Comparison of ENCODE assay signal across 1 cellular context in the genomic region with DNA sequence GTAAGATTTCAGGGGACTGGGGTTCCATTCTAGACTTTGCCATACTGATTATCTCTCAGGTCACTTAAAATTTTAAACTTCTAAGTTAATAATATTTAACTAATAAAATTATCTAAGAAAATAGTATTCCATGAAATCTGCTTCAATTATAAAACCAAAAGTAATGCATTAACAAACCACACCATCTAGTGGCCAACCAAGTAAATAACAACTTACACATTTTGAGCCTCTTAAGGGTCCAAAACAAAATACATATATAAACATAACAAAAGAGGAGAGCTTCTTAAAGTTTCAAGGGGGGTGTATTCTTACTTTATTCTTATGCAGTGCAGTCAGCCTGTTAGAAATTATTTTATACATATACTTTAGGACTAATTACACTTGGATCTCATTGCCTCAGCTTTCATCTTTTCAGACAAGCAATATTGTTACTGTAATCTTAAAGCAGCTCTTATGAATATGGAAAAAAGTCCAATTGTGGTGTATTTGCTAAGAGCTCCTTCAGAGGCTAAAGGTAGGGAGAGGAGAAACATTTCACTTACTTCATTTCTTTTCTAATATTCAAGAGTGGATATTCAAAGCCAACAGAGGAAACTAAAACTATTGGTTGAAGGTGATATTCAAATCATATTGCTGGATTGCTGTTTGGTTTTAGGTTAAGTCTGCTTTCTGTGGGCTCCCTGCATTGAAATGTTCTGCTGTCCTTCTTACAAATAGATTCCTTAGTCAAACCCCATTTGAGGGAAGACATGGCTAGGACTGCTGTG.
TF ChIP-seq lines count a peak whose summit lies in the region.

No MANE protein-coding gene starts in this region.

TF ChIP-seq in K562, 482 proteins besides CTCF, POLR2A, EP300 and RAD21:
- TF ChIP-seq NKRF (IDR thresholded peaks at IDR 0.05; ENCODE audit: borderline replicate concordance) (no peak), NBN (IDR thresholded peaks at IDR 0.05; ENCODE audit: low read depth) (no peak), SMC3 (conservative IDR thresholded peaks at IDR 0.05; ENCODE audit: insufficient read depth, low read depth, low read length) (0 out of 2 replicates have a peak, but pooled peaks have one; percentile 13), E2F3 (CRISPR knock-in tag; IDR thresholded peaks at IDR 0.05) (no peak)
- TF ChIP-seq, protein P1, sequence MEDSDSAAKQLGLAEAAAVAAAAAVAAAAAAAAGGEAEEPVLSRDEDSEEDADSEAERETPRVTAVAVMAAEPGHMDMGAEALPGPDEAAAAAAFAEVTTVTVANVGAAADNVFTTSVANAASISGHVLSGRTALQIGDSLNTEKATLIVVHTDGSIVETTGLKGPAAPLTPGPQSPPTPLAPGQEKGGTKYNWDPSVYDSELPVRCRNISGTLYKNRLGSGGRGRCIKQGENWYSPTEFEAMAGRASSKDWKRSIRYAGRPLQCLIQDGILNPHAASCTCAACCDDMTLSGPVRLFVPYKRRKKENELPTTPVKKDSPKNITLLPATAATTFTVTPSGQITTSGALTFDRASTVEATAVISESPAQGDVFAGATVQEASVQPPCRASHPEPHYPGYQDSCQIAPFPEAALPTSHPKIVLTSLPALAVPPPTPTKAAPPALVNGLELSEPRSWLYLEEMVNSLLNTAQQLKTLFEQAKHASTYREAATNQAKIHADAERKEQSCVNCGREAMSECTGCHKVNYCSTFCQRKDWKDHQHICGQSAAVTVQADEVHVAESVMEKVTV (CRISPR knock-in tag; IDR thresholded peaks at IDR 0.05) = 0 out of 2 replicates have a peak, but pooled peaks have one; percentile 11
- TF ChIP-seq, protein P2, sequence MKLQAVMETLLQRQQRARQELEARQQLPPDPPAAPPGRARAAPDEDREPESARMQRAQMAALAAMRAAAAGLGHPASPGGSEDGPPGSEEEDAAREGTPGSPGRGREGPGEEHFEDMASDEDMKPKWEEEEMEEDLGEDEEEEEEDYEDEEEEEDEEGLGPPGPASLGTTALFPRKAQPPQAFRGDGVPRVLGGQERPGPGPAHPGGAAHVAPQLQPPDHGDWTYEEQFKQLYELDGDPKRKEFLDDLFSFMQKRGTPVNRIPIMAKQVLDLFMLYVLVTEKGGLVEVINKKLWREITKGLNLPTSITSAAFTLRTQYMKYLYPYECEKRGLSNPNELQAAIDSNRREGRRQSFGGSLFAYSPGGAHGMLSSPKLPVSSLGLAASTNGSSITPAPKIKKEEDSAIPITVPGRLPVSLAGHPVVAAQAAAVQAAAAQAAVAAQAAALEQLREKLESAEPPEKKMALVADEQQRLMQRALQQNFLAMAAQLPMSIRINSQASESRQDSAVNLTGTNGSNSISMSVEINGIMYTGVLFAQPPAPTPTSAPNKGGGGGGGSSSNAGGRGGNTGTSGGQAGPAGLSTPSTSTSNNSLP (IDR thresholded peaks at IDR 0.05; ENCODE audit: borderline replicate concordance, low read depth, low read length) = peak; percentile 70; the same call in 1 of the 2 replicates
